23 cellular contexts compared by ENCODE assay signal in genomic region chr1:3187415-3188149, GRCh38.
DNase-seq lines count a peak whose midpoint lies in the region; ATAC-seq and TF ChIP-seq lines count a peak whose summit lies in the region.
"Had no signal": no experiment of that assay in that cellular context is flagged by ENCODE, and none has a peak within 500 bp of the region (broad histone marks: within the 10 kb centered on the region; RNA-seq: fewer than 3 reads in every experiment).

No MANE protein-coding gene starts in this region.

- H2BK15ac ChIP-seq in neuronal stem cell (ENCODE audit: low read length) = peak overlapping the region; percentile 87

- POLR2A ChIA-PET in activated CD4-positive, alpha-beta memory T cell treated with anti-CD3 and anti-CD28 coated beads for 36 hours (lab: Charles Lee) = no interaction called here

- DNase-seq in chondrocyte (ENCODE audit: low spot score) (no peak), left ventricle myocardium inferior (no peak), neuronal stem cell (ENCODE audit: low spot score) (no peak), upper lobe of left lung (peak; percentile 70 to 76), hepatic stellate cell (ENCODE audit: low spot score) (no peak)
- DNase-seq in activated CD4-positive, alpha-beta memory T cell treated with anti-CD3 and anti-CD28 coated beads for 36 hours = no peak
- DNase-seq in effector memory CD8-positive, alpha-beta T cell = no peak
- DNase-seq: activated CD4-positive, alpha-beta T cell treated with anti-CD3 and anti-CD28 coated beads, Interleukin-2, amount 10 ng/mL, durations not matched to agents 7 days and 5 days; activated naive CD4-positive, alpha-beta T cell treated with anti-CD3 and anti-CD28 coated beads, Interleukin-2, amount 50 U/mL, for 16 hours; Caco-2; esophagus squamous epithelium; islet precursor cell; MG63; NCI-H2081; NCI-H226; occipital lobe; stimulated activated CD4-positive, alpha-beta T cell treated with anti-CD3 and anti-CD28 coated beads, Interleukin-12 subunit alpha, Interleukin-12 subunit beta, amount 100 ng/mL, for 4 hours; stimulated activated CD4-positive, alpha-beta T cell treated with anti-CD3 and anti-CD28 coated beads, Interleukin-4, amount 100 ng/mL, for 4 hours; stimulated activated naive CD4-positive, alpha-beta T cell; WERI-Rb-1 had no signal

- CTCF ChIA-PET in activated CD4-positive, alpha-beta memory T cell treated with anti-CD3 and anti-CD28 coated beads for 36 hours (lab: Charles Lee) = no interaction called here

- H3K36me3 ChIP-seq in left ventricle myocardium inferior (no peaks in the 10 kb centered on the region), neuronal stem cell (replicated peaks in 1 of 2; ENCODE audit: control insufficient read depth in 2 of 2, insufficient read depth in 2 of 2, low read length in 2 of 2) (no peaks in the 10 kb centered on the region), upper lobe of left lung (no peaks in the 10 kb centered on the region)
- H3K36me3 ChIP-seq: BLaER1 treated with 17β-estradiol and CSF1 and Interleukin-3, amounts not matched to agents 10 nM and 100 nM; esophagus squamous epithelium; MG63; WERI-Rb-1 had no signal

- peak overlapping the region; percentile 10 for H2BK5ac ChIP-seq in neuronal stem cell (ENCODE audit: low read length)

- H3K9me3 ChIP-seq in left ventricle myocardium inferior (replicated peaks) = no peaks in the 10 kb centered on the region
- peaks cover 0 to 14% of the 10 kb centered on the region in 2 donors for H3K9me3 ChIP-seq in neuronal stem cell (replicated peaks in 1 of 2; ENCODE audit: control insufficient read depth in 2 of 2, insufficient read depth in 1 of 2, low read depth in 1 of 2, low read length in 2 of 2)
- H3K9me3 ChIP-seq in upper lobe of left lung = no peaks in the 10 kb centered on the region
- H3K9me3 ChIP-seq: BLaER1 treated with 17β-estradiol and CSF1 and Interleukin-3, amounts not matched to agents 10 nM and 100 nM; Caco-2; esophagus squamous epithelium; MG63 had no signal

- no peak overlapping the region for H3K4ac ChIP-seq in neuronal stem cell (ENCODE audit: low read length)

- H3K27me3 ChIP-seq in left ventricle myocardium inferior (ENCODE audit: low read depth) (no peaks in the 10 kb centered on the region), neuronal stem cell (ENCODE audit: control insufficient read depth in 3 of 3, insufficient read depth in 3 of 3, low read depth in 1 of 3, low read length in 3 of 3) (peaks cover 0 to 48% (median 0%) of the 10 kb centered on the region in 3 experiments), upper lobe of left lung (no peaks in the 10 kb centered on the region)
- H3K27me3 ChIP-seq: MG63 had no signal

- H3K9me3 Mint-ChIP-seq in chondrocyte (ENCODE audit: low read depth) = no peaks in the 10 kb centered on the region
- no peaks in the 10 kb centered on the region for H3K9me3 Mint-ChIP-seq in activated CD4-positive, alpha-beta memory T cell treated with anti-CD3 and anti-CD28 coated beads for 36 hours
- no peaks in the 10 kb centered on the region for H3K9me3 Mint-ChIP-seq in effector memory CD8-positive, alpha-beta T cell
- H3K9me3 Mint-ChIP-seq: activated CD4-positive, alpha-beta T cell treated with anti-CD3 and anti-CD28 coated beads, Interleukin-2, amount 10 ng/mL, durations not matched to agents 7 days and 5 days; activated T-helper 1 cell treated with anti-CD3 and anti-CD28 coated beads, Interleukin-12 subunit alpha, Interleukin-12 subunit beta, Interleukin-2, Interleukin-4 antibody, amounts not matched to agents 30 ng/mL and 10 ng/mL and 1 ng/mL, durations not matched to agents 14 hours and 24 hours and 36 hours had no signal

- no peak overlapping the region for H4K91ac ChIP-seq in neuronal stem cell (ENCODE audit: low read depth, low read length, poor library complexity)

- peaks cover 35% of the 10 kb centered on the region for H3K4me1 Mint-ChIP-seq in chondrocyte (ENCODE audit: low read depth)
- H3K4me1 Mint-ChIP-seq in activated CD4-positive, alpha-beta memory T cell treated with anti-CD3 and anti-CD28 coated beads for 36 hours (ENCODE audit: low read depth) = no peaks in the 10 kb centered on the region
- H3K4me1 Mint-ChIP-seq in effector memory CD8-positive, alpha-beta T cell (ENCODE audit: low read depth in 2 of 2) = no peaks in the 10 kb centered on the region
- H3K4me1 Mint-ChIP-seq: activated CD4-positive, alpha-beta T cell treated with anti-CD3 and anti-CD28 coated beads, Interleukin-2, amount 10 ng/mL, durations not matched to agents 7 days and 5 days had no signal

- H2AFZ ChIP-seq in neuronal stem cell (ENCODE audit: low read length) = no peak overlapping the region

- TF ChIP-seq POLR2A in upper lobe of left lung (IDR thresholded peaks at IDR 0.05) = no peak

- peak overlapping the region; percentile 86 for H3K18ac ChIP-seq in neuronal stem cell (ENCODE audit: low read length)

- no CpG with 5 or more reads among the region's 21 CpGs for WGBS in neuronal stem cell (ENCODE audit: extremely low coverage in 2 of 2, insufficient read length in 2 of 2, insufficient replicate concordance in 1 of 2), 2 donors
- WGBS in upper lobe of left lung, 2 donors = 60 to 80% methylated on average over 12 to 16 of the region's 21 CpGs

- peaks cover 1% of the 10 kb centered on the region for H3K36me3 Mint-ChIP-seq in chondrocyte (ENCODE audit: low read depth)
- H3K36me3 Mint-ChIP-seq in activated CD4-positive, alpha-beta memory T cell treated with anti-CD3 and anti-CD28 coated beads for 36 hours = no peaks in the 10 kb centered on the region
- no peaks in the 10 kb centered on the region for H3K36me3 Mint-ChIP-seq in effector memory CD8-positive, alpha-beta T cell (ENCODE audit: insufficient read depth)

- H3K9ac ChIP-seq in neuronal stem cell (ENCODE audit: low read depth, low read length, poor library complexity) = no peak overlapping the region
- H3K9ac ChIP-seq: BLaER1 treated with 17β-estradiol and CSF1 and Interleukin-3, amounts not matched to agents 10 nM and 100 nM had no signal

- H3K79me1 ChIP-seq in neuronal stem cell (ENCODE audit: low read depth, low read length) = peaks cover 2% of the 10 kb centered on the region

- peak overlapping the region; percentile 60 for H2BK12ac ChIP-seq in neuronal stem cell (ENCODE audit: low read length)

- peaks cover 41% of the 10 kb centered on the region for H3K4me1 ChIP-seq in left ventricle myocardium inferior
- H3K4me1 ChIP-seq in neuronal stem cell (ENCODE audit: control insufficient read depth in 2 of 2, insufficient read depth in 1 of 2, low read depth in 1 of 2, low read length in 2 of 2) = peaks cover 0 to 15% of the 10 kb centered on the region in 2 donors
- peaks cover 12 to 45% (median 30%) of the 10 kb centered on the region in 4 donors for H3K4me1 ChIP-seq in upper lobe of left lung

- H3K27ac ChIP-seq in left ventricle myocardium inferior (replicated peaks) = peak overlapping the region; percentile 85
- H3K27ac ChIP-seq in neuronal stem cell (replicated peaks; ENCODE audit: low read length) = no peak overlapping the region
- peak overlapping the region; percentile 70 to 85 (median 78) for H3K27ac ChIP-seq in upper lobe of left lung
- H3K27ac ChIP-seq: BLaER1 treated with 17β-estradiol and CSF1 and Interleukin-3, amounts not matched to agents 10 nM and 100 nM had no signal

- no peak overlapping the region for H2BK120ac ChIP-seq in neuronal stem cell (ENCODE audit: low read depth, low read length)

- peak overlapping the region; percentile 72 for H2AK5ac ChIP-seq in neuronal stem cell (ENCODE audit: low read depth, low read length)

- TF ChIP-seq CTCF in chondrocyte (IDR thresholded peaks at IDR 0.05) (no peak), left ventricle myocardium inferior (IDR thresholded peaks at IDR 0.05; ENCODE audit: borderline replicate concordance) (no peak), upper lobe of left lung (IDR thresholded peaks at IDR 0.05) (no peak)

- H3K27ac Mint-ChIP-seq in chondrocyte (ENCODE audit: unreplicated experiment) = peak overlapping the region; percentile 88
- no peak overlapping the region for H3K27ac Mint-ChIP-seq in activated CD4-positive, alpha-beta memory T cell treated with anti-CD3 and anti-CD28 coated beads for 36 hours
- H3K27ac Mint-ChIP-seq in effector memory CD8-positive, alpha-beta T cell = no peak overlapping the region
- H3K27ac Mint-ChIP-seq: activated CD4-positive, alpha-beta T cell treated with anti-CD3 and anti-CD28 coated beads, Interleukin-2, amount 10 ng/mL, durations not matched to agents 7 days and 5 days; activated T-helper 1 cell treated with anti-CD3 and anti-CD28 coated beads, Interleukin-12 subunit alpha, Interleukin-12 subunit beta, Interleukin-2, Interleukin-4 antibody, amounts not matched to agents 30 ng/mL and 10 ng/mL and 1 ng/mL, durations not matched to agents 14 hours and 24 hours and 36 hours had no signal

- H3K27me3 Mint-ChIP-seq in chondrocyte (ENCODE audit: low read depth) = no peaks in the 10 kb centered on the region
- peaks cover 10% of the 10 kb centered on the region for H3K27me3 Mint-ChIP-seq in activated CD4-positive, alpha-beta memory T cell treated with anti-CD3 and anti-CD28 coated beads for 36 hours
- H3K27me3 Mint-ChIP-seq in effector memory CD8-positive, alpha-beta T cell = peaks cover 31 to 76% of the 10 kb centered on the region in 2 donors

- no peak for TF ChIP-seq EP300 in upper lobe of left lung (IDR thresholded peaks at IDR 0.05)

- H3K14ac ChIP-seq in neuronal stem cell (ENCODE audit: low read length) = no peak overlapping the region

- intact Hi-C loops in left ventricle myocardium inferior (cut with micrococcal nuclease) = no loop called here
- intact Hi-C loops in activated CD4-positive, alpha-beta memory T cell treated with anti-CD3 and anti-CD28 coated beads for 36 hours (cut with micrococcal nuclease) = no loop called here

- H3K4me3 ChIP-seq in left ventricle myocardium inferior (no peak overlapping the region), neuronal stem cell (ENCODE audit: low read length in 2 of 2) (no peak overlapping the region), upper lobe of left lung (peak overlapping the region in 1 of 4 donors; percentile 20)
- H3K4me3 ChIP-seq: BLaER1 treated with 17β-estradiol and CSF1 and Interleukin-3, amounts not matched to agents 10 nM and 100 nM; K562; MG63 had no signal

- no peak overlapping the region for H3K4me3 Mint-ChIP-seq in chondrocyte (ENCODE audit: unreplicated experiment)
- H3K4me3 Mint-ChIP-seq in activated CD4-positive, alpha-beta memory T cell treated with anti-CD3 and anti-CD28 coated beads for 36 hours = no peak overlapping the region
- no peak overlapping the region for H3K4me3 Mint-ChIP-seq in effector memory CD8-positive, alpha-beta T cell
- H3K4me3 Mint-ChIP-seq: activated CD4-positive, alpha-beta T cell treated with anti-CD3 and anti-CD28 coated beads, Interleukin-2, amount 10 ng/mL, durations not matched to agents 7 days and 5 days; activated T-helper 1 cell treated with anti-CD3 and anti-CD28 coated beads, Interleukin-12 subunit alpha, Interleukin-12 subunit beta, Interleukin-2, Interleukin-4 antibody, amounts not matched to agents 30 ng/mL and 10 ng/mL and 1 ng/mL, durations not matched to agents 14 hours and 24 hours and 36 hours had no signal

- no peak overlapping the region for H3K4me2 ChIP-seq in neuronal stem cell (ENCODE audit: insufficient read depth, low read length, poor library complexity, severe bottlenecking)

- H4K8ac ChIP-seq in neuronal stem cell (ENCODE audit: low read depth, low read length) = no peak overlapping the region

- peak; percentile 18 to 32 for ATAC-seq in upper lobe of left lung (ENCODE audit: low FRiP score in 2 of 2)
- ATAC-seq in effector memory CD8-positive, alpha-beta T cell (replicated peaks) = no peak

- H3K23ac ChIP-seq in neuronal stem cell (ENCODE audit: low read depth, low read length, poor library complexity) = peak overlapping the region; percentile 44

Comparison
In these comparisons a context has a peak if more than half of its experiments do, and no peak if none do; other contexts are left out.
1. DNase-seq: peak in upper lobe of left lung (2 of 2); none in chondrocyte (single experiment), left ventricle myocardium inferior (single experiment), neuronal stem cell (single experiment), hepatic stellate cell (single experiment), activated CD4-positive, alpha-beta memory T cell treated with anti-CD3 and anti-CD28 coated beads for 36 hours (single experiment) and effector memory CD8-positive, alpha-beta T cell (0 of 3).